In genomic region chr15:74790080-74790916, GRCh38 we compare ENCODE assay signal across 8 cellular contexts. TPM values are rescaled to one million over a fixed set of nuclear protein-coding genes. Genes with fewer than 3 reads are reported as not detected.
DNase-seq lines count a peak whose midpoint lies in the region; ATAC-seq, FAIRE-seq and TF ChIP-seq lines count a peak whose summit lies in the region.

No MANE protein-coding gene starts in this region.

- no peak for FAIRE-seq in pancreas (lab: Jason Lieb, UNC)

- H3K4me3 ChIP-seq in fibroblast of the aortic adventitia (ENCODE audit: low read depth, low read length) (no peak overlapping the region), pancreas (peak overlapping the region in 1 of 4 donors; percentile 12)

- DNase-seq in CD14-positive monocyte (ENCODE audit: low spot score) (peak; percentile 76), UCSD-AML1 (lab: John Stamatoyannopoulos, UW; ENCODE audit: unreplicated experiment) (peak; percentile 85), fibroblast of the aortic adventitia (ENCODE audit: low read depth) (peak; percentile 67), pancreas (peak in 1 of 6 donors; percentile 64), NCI-H1048 (lab: John Stamatoyannopoulos, UW) (no peak), mucosa of gallbladder (ENCODE audit: low spot score) (no peak)

- WGBS in pancreas, 2 donors = 61 to 66% methylated on average over 15 of the region's 15 CpGs

- H3K9me3 ChIP-seq in pancreas = no peaks in the 10 kb centered on the region

- H3K27me3 Mint-ChIP-seq in CD14-positive monocyte (ENCODE audit: low read depth in 3 of 3) = peaks cover 0 to 2% (median 0%) of the 10 kb centered on the region in 3 donors

- no peaks in the 10 kb centered on the region for H3K36me3 ChIP-seq in pancreas

- ATAC-seq in HG03196 (IDR thresholded peaks at IDR 0.05; ENCODE audit: unreplicated experiment) = peak; percentile 16
- ATAC-seq in pancreas = peak in 3 of 4 donors; percentile 6 to 35 (median 25)
- no peak for ATAC-seq in GM18909 (IDR thresholded peaks at IDR 0.05; ENCODE audit: poor library complexity, unreplicated experiment)

- H3K4me1 ChIP-seq in pancreas = peaks cover 0 to 26% (median 0%) of the 10 kb centered on the region in 3 donors

- H3K9me3 Mint-ChIP-seq in CD14-positive monocyte = no peaks in the 10 kb centered on the region

- peak overlapping the region; percentile 94 to 95 for H3K4me3 Mint-ChIP-seq in CD14-positive monocyte

- H3K27me3 ChIP-seq in pancreas = no peaks in the 10 kb centered on the region

- peak overlapping the region in 2 of 4 donors; percentile 14 to 64 for H3K27ac ChIP-seq in pancreas

- H3K27ac Mint-ChIP-seq in CD14-positive monocyte = peak overlapping the region; percentile 99 to 100 (median 100)

- peaks cover 92% of the 10 kb centered on the region for H3K4me1 Mint-ChIP-seq in CD14-positive monocyte

- H3K36me3 Mint-ChIP-seq in CD14-positive monocyte = peaks cover 39 to 62% of the 10 kb centered on the region in 2 donors

- TF ChIP-seq CTCF in CD14-positive monocyte (IDR thresholded peaks at IDR 0.05) (no peak), fibroblast of the aortic adventitia (IDR thresholded peaks at IDR 0.05; ENCODE audit: insufficient read depth, low read length) (no peak), pancreas (IDR thresholded peaks at IDR 0.05) (no peak)

- intact Hi-C loops in CD14-positive monocyte (cut with micrococcal nuclease) = loop anchor here in 1 of 2 donors (1.0 kb wide), 1 partner anchor 9 kb away; no protein-coding TSS in a partner anchor
- intact Hi-C loops in pancreas (cut with DNase I) = no loop called here

RNA-seq across cellular contexts. Expression of gene CSK, which starts 8.4 kb away (rescaled TPM):
- polyA plus RNA-seq in CD14-positive monocyte (100 to 1,000 TPM in 1 of 2 donors, 10 to 100 TPM in 1; 79.0 to 106 TPM), pancreas (10 to 100 TPM; 18.1 to 22.3 TPM)
- total RNA-seq in fibroblast of the aortic adventitia (ENCODE audit: low replicate concordance) (8.0 and 28.1 TPM in 2 replicates), pancreas (10 to 100 TPM in 5 of 6 donors, 1 to 10 TPM in 1; 8.5 to 35.1 (median 14.1) TPM), mucosa of gallbladder (74.2 TPM)

RNA-seq across cellular contexts. Expression of gene LMAN1L, which starts 22.3 kb away (rescaled TPM):
- polyA plus RNA-seq in CD14-positive monocyte = not detected
- total RNA-seq in fibroblast of the aortic adventitia (ENCODE audit: low replicate concordance) = not detected in 2 replicates
- under 1 TPM in 1 of 6 donors, not detected in 5; 0.14 TPM for total RNA-seq in pancreas
- polyA plus RNA-seq in pancreas = not detected
- not detected for total RNA-seq in mucosa of gallbladder

RNA-seq across cellular contexts. Expression of gene CPLX3, which starts 36.1 kb away (rescaled TPM):
- polyA plus RNA-seq in CD14-positive monocyte = not detected
- not detected in 2 replicates for total RNA-seq in fibroblast of the aortic adventitia (ENCODE audit: low replicate concordance)
- not detected for total RNA-seq in pancreas
- polyA plus RNA-seq in pancreas = under 1 TPM in 1 of 2 donors, not detected in 1; 0.09 TPM
- total RNA-seq in mucosa of gallbladder = not detected

RNA-seq across cellular contexts. Expression of gene CYP1A2, which starts 41.7 kb away (rescaled TPM):
- polyA plus RNA-seq in CD14-positive monocyte = not detected
- not detected in 2 replicates for total RNA-seq in fibroblast of the aortic adventitia (ENCODE audit: low replicate concordance)
- total RNA-seq in pancreas = under 1 TPM in 1 of 6 donors, not detected in 5; 0.06 TPM
- polyA plus RNA-seq in pancreas = not detected
- 0.14 TPM for total RNA-seq in mucosa of gallbladder

RNA-seq across cellular contexts. Expression of gene ULK3, which starts 52.7 kb away (rescaled TPM):
- polyA plus RNA-seq in CD14-positive monocyte (10 to 100 TPM in 1 of 2 donors, 1 to 10 TPM in 1; 9.4 to 16.0 TPM), pancreas (10 to 100 TPM; 60.4 to 83.5 TPM)
- total RNA-seq in fibroblast of the aortic adventitia (ENCODE audit: low replicate concordance) (15.1 and 17.7 TPM in 2 replicates), pancreas (10 to 100 TPM; 15.0 to 30.8 (median 19.6) TPM), mucosa of gallbladder (42.1 TPM)

Comparison
In these comparisons a context has a peak if more than half of its experiments do, and no peak if none do; other contexts are left out.
1. DNase-seq: peak in CD14-positive monocyte (single experiment), UCSD-AML1 (single experiment) and fibroblast of the aortic adventitia (single experiment); none in NCI-H1048 (single experiment) and mucosa of gallbladder (single experiment).